ENCODE assay signal across 17 cellular contexts in the genomic region with DNA sequence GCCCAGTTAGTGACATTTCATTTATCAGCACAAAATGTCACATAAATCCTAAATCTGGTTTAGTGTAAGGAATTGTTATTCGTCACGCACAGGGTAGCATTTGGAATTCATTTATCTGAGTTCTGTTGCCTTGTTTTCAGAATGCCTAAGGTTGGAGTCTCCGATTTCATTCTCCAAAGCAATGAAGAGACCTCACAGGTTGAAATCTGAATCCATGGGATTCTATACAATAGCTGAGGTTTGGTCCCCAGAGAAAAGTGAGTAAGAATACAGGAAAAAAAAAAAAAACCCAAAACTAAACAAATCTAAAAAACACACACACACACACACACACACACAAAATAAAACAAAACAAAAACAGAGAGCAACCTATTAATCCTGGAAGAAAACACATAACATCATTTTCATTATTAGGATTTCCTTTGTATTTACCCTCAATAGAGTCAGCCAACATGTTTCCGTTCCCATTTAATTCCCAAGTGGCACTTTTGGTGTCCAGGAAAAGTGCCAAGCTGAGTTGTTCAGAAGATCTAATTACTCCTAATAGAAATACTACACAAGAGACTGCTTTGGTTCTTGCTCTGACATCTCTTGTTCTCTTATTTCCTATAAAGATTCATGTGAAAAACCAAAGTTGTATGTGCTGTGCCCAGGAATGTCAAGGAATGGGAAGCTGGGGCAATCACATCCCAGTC. TPM values are rescaled to one million over a fixed set of nuclear protein-coding genes. Genes with fewer than 3 reads are reported as not detected.
DNase-seq lines count a peak whose midpoint lies in the region; ATAC-seq, FAIRE-seq and TF ChIP-seq lines count a peak whose summit lies in the region.
"Had no signal": no experiment of that assay in that cellular context is flagged by ENCODE, and none has a peak within 500 bp of the region (broad histone marks: within the 10 kb centered on the region; RNA-seq: fewer than 3 reads in every experiment).

No MANE protein-coding gene starts in this region.

- CTCF ChIA-PET in naive thymus-derived CD4-positive, alpha-beta T cell (lab: Charles Lee), result no interaction called here

- H3K27me3 Mint-ChIP-seq in nephron progenitor cell (ENCODE audit: low read depth, poor library complexity), result peaks cover 11% of the 10 kb centered on the region
- H3K27me3 Mint-ChIP-seq in naive thymus-derived CD4-positive, alpha-beta T cell, result peaks cover 6 to 39% (median 15%) of the 10 kb centered on the region in 5 donors

- no peak for TF ChIP-seq POLR2A in GM12891 (IDR thresholded peaks at IDR 0.05; ENCODE audit: low read depth, low read length)

- POLR2A ChIA-PET in naive thymus-derived CD4-positive, alpha-beta T cell (lab: Charles Lee), result no interaction called here

- peaks cover 20% of the 10 kb centered on the region for H3K9me3 Mint-ChIP-seq in nephron progenitor cell
- H3K9me3 Mint-ChIP-seq in naive thymus-derived CD4-positive, alpha-beta T cell, result peaks cover 0 to 12% (median 5%) of the 10 kb centered on the region in 11 donors
- H3K9me3 Mint-ChIP-seq: stimulated activated effector memory CD8-positive, alpha-beta T cell treated with anti-CD3 and anti-CD28 coated beads, Interleukin-12 subunit alpha, Interleukin-12 subunit beta, amount 100 ng/mL, for 72 hours had no signal

- no peak overlapping the region for H3K4me3 ChIP-seq in adipocyte (ENCODE audit: low read length)
- no peak overlapping the region for H3K4me3 ChIP-seq in naive thymus-derived CD4-positive, alpha-beta T cell (ENCODE audit: low read length)

- peaks cover 25% of the 10 kb centered on the region for H3K4me1 Mint-ChIP-seq in nephron progenitor cell
- H3K4me1 Mint-ChIP-seq in naive thymus-derived CD4-positive, alpha-beta T cell, result peaks cover 0 to 2% (median 0%) of the 10 kb centered on the region in 7 donors
- H3K4me1 Mint-ChIP-seq: stimulated activated effector memory CD8-positive, alpha-beta T cell treated with anti-CD3 and anti-CD28 coated beads, Interleukin-12 subunit alpha, Interleukin-12 subunit beta, amount 100 ng/mL, for 72 hours had no signal

- no peak overlapping the region for H3K27ac ChIP-seq in naive thymus-derived CD4-positive, alpha-beta T cell (ENCODE audit: low read depth, low read length)
- H3K27ac ChIP-seq: RWPE1 had no signal

- H3K27ac Mint-ChIP-seq in nephron progenitor cell, result peak overlapping the region; percentile 33
- no peak overlapping the region for H3K27ac Mint-ChIP-seq in naive thymus-derived CD4-positive, alpha-beta T cell
- H3K27ac Mint-ChIP-seq: activated naive CD8-positive, alpha-beta T cell; stimulated activated effector memory CD8-positive, alpha-beta T cell treated with anti-CD3 and anti-CD28 coated beads, Interleukin-12 subunit alpha, Interleukin-12 subunit beta, amount 100 ng/mL, for 72 hours had no signal

- DNase-seq in Ammon's horn (ENCODE audit: low spot score), result peak; percentile 7
- peak; percentile 37 for DNase-seq in NCI-H1105 (lab: John Stamatoyannopoulos, UW)
- peak; percentile 57 for DNase-seq in adipocyte (ENCODE audit: low read depth)
- no peak for DNase-seq in nephron progenitor cell
- no peak for DNase-seq in activated gamma-delta T cell treated with Interleukin-2 at 50 U/mL for 16 hours
- DNase-seq in GM12891 (ENCODE audit: insufficient read length, low spot score), result no peak
- no peak for DNase-seq in naive thymus-derived CD4-positive, alpha-beta T cell
- DNase-seq: activated CD4-positive, alpha-beta T cell treated with anti-CD3 and anti-CD28 coated beads for 1 hour; islet precursor cell; MM.1S; NCI-H526 treated with DMSO at 0.1 percent for 48 hours; T-helper 2 cell had no signal

- FAIRE-seq in GM12891 (lab: Jason Lieb, UNC), result no peak
- FAIRE-seq: GM18507 had no signal

- no peak for TF ChIP-seq CTCF in nephron progenitor cell (IDR thresholded peaks at IDR 0.05)

- H3K36me3 Mint-ChIP-seq in nephron progenitor cell (ENCODE audit: low read depth), result peaks cover 6% of the 10 kb centered on the region
- peaks cover 0 to 4% (median 0%) of the 10 kb centered on the region in 5 donors for H3K36me3 Mint-ChIP-seq in naive thymus-derived CD4-positive, alpha-beta T cell
- H3K36me3 Mint-ChIP-seq: activated naive CD8-positive, alpha-beta T cell; stimulated activated effector memory CD8-positive, alpha-beta T cell treated with anti-CD3 and anti-CD28 coated beads, Interleukin-12 subunit alpha, Interleukin-12 subunit beta, amount 100 ng/mL, for 72 hours had no signal

- no peaks in the 10 kb centered on the region for H3K36me3 ChIP-seq in adipocyte (ENCODE audit: control insufficient read depth, insufficient read depth, low read length, severe bottlenecking)
- H3K36me3 ChIP-seq in naive thymus-derived CD4-positive, alpha-beta T cell (ENCODE audit: control insufficient read depth in 2 of 3, insufficient read depth in 3 of 3, low read length in 3 of 3), result no peaks in the 10 kb centered on the region

- H3K9me3 ChIP-seq in adipocyte (ENCODE audit: control insufficient read depth, low read length), result peaks cover 5% of the 10 kb centered on the region
- H3K9me3 ChIP-seq in naive thymus-derived CD4-positive, alpha-beta T cell (ENCODE audit: control insufficient read depth in 2 of 3, low read length in 3 of 3), result no peaks in the 10 kb centered on the region

- no peak overlapping the region for H3K9ac ChIP-seq in adipocyte (ENCODE audit: low read length)

- H3K27me3 ChIP-seq in adipocyte (replicated peaks; ENCODE audit: control insufficient read depth, insufficient read depth, low read length), result no peaks in the 10 kb centered on the region
- H3K27me3 ChIP-seq in naive thymus-derived CD4-positive, alpha-beta T cell (ENCODE audit: control insufficient read depth in 2 of 2, insufficient read depth in 2 of 2, low read length in 2 of 2), result no peaks in the 10 kb centered on the region

- no peak for ATAC-seq in GM18868 (IDR thresholded peaks at IDR 0.05; ENCODE audit: unreplicated experiment)
- ATAC-seq in naive thymus-derived CD4-positive, alpha-beta T cell, result no peak
- ATAC-seq: stimulated activated effector memory CD8-positive, alpha-beta T cell treated with anti-CD3 and anti-CD28 coated beads, Interleukin-12 subunit alpha, Interleukin-12 subunit beta, amount 100 ng/mL, for 72 hours had no signal

- no peak overlapping the region for H3K4me3 Mint-ChIP-seq in nephron progenitor cell
- no peak overlapping the region for H3K4me3 Mint-ChIP-seq in naive thymus-derived CD4-positive, alpha-beta T cell
- H3K4me3 Mint-ChIP-seq: activated naive CD8-positive, alpha-beta T cell; stimulated activated effector memory CD8-positive, alpha-beta T cell treated with anti-CD3 and anti-CD28 coated beads, Interleukin-12 subunit alpha, Interleukin-12 subunit beta, amount 100 ng/mL, for 72 hours had no signal

- intact Hi-C loops in naive thymus-derived CD4-positive, alpha-beta T cell (cut with micrococcal nuclease), result no loop called here

- H3K4me1 ChIP-seq in adipocyte (ENCODE audit: control insufficient read depth, insufficient read depth, low read length), result peaks cover 9% of the 10 kb centered on the region
- H3K4me1 ChIP-seq in naive thymus-derived CD4-positive, alpha-beta T cell (ENCODE audit: control insufficient read depth in 2 of 2, insufficient read depth in 2 of 2, low read length in 2 of 2), result no peaks in the 10 kb centered on the region

TF ChIP-seq in GM12891, 5 proteins besides CTCF, POLR2A, EP300 and RAD21:
- TF ChIP-seq PAX5 (IDR thresholded peaks at IDR 0.05; ENCODE audit: insufficient read depth, low read length, severe bottlenecking) (no peak), TAF1 (IDR thresholded peaks at IDR 0.05; ENCODE audit: low read depth, low read length) (no peak), POLR2AphosphoS5 (IDR thresholded peaks at IDR 0.05; ENCODE audit: low read depth, low read length) (no peak), SPI1 (IDR thresholded peaks at IDR 0.05; ENCODE audit: low read depth, low read length) (no peak), POU2F2 (IDR thresholded peaks at IDR 0.05; ENCODE audit: low read depth, low read length) (no peak)

RNA-seq across cellular contexts. Expression of gene LRCH1, which starts 36.2 kb away (rescaled TPM):
- 19.9 TPM for polyA plus RNA-seq in GM12891 (2012; ENCODE audit: low read depth, missing spikeins)
- total RNA-seq in naive thymus-derived CD4-positive, alpha-beta T cell, result 10 to 100 TPM; 13.8 to 24.2 (median 15.5) TPM
- polyA plus RNA-seq in naive thymus-derived CD4-positive, alpha-beta T cell, result 1 to 10 TPM; 4.1 to 6.4 TPM

Comparison
In these comparisons a context has a peak if more than half of its experiments do, and no peak if none do; other contexts are left out.
1. DNase-seq: peak in Ammon's horn (single experiment), NCI-H1105 (single experiment) and adipocyte (single experiment); none in nephron progenitor cell (single experiment), activated gamma-delta T cell treated with Interleukin-2 at 50 U/mL for 16 hours (single experiment), GM12891 (single experiment) and naive thymus-derived CD4-positive, alpha-beta T cell (0 of 9).